17 cellular contexts compared by ENCODE assay signal in the genomic region with DNA sequence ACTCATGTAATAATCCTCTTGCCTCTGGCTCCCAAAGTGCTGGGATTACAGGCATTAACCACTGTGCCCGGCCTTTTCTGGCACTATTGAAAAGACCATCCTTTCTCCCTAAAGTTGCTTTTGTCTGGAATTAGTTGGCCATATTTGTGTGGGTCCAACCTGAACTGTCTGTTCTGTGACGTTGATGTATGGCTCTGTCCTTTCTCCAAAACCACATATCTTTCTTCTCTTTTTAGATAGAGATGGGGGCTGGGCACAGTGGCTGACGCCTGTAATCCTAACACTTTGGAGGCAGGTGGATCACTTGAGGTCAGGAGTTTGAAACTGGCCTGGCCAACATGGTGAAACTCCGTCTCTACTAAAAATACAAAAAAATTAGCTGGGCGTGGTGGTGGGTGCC.
"Had no signal": no experiment of that assay in that cellular context is flagged by ENCODE, and none has a peak within 500 bp of the region (broad histone marks: within the 10 kb centered on the region; RNA-seq: fewer than 3 reads in every experiment).

No MANE protein-coding gene starts in this region.

- H3K9ac ChIP-seq: neural progenitor cell had no signal

- H3K4me1 Mint-ChIP-seq: neural progenitor cell had no signal

- H3K4me3 ChIP-seq: ascending aorta, breast epithelium, esophagus muscularis mucosa, neural progenitor cell, pancreas, thyroid gland, uterus had no signal

- H3K4me1 ChIP-seq: breast epithelium, neural progenitor cell, uterus had no signal

- H3K27me3 ChIP-seq: ascending aorta, breast epithelium, esophagus muscularis mucosa, neural progenitor cell, pancreas, thyroid gland, uterus had no signal

- ATAC-seq: activated T-cell treated with anti-CD3 and anti-CD28 coated beads, Interleukin-2, amount 50 U/mL, for 72 hours; left ventricle myocardium superior; pancreas had no signal

- H3K27me3 Mint-ChIP-seq: activated CD4-positive, alpha-beta T cell treated with anti-CD3 and anti-CD28 coated beads, Interleukin-2, amount 10 ng/mL, durations not matched to agents 24 days and 14 days; activated naive CD8-positive, alpha-beta T cell treated with anti-CD3 and anti-CD28 coated beads, Interleukin-2, amount 10 ng/mL, durations not matched to agents 7 days and 5 days had no signal

- H3K9me3 Mint-ChIP-seq: activated CD4-positive, alpha-beta T cell treated with anti-CD3 and anti-CD28 coated beads, Interleukin-2, amount 10 ng/mL, durations not matched to agents 24 days and 14 days; activated T-cell treated with anti-CD3 and anti-CD28 coated beads, Interleukin-2, amount 50 U/mL, for 72 hours had no signal

- DNase-seq: activated CD4-positive, alpha-beta T cell treated with anti-CD3 and anti-CD28 coated beads, Interleukin-2, amount 10 ng/mL, durations not matched to agents 24 days and 14 days; activated CD4-positive, CD25-positive, alpha-beta regulatory T cell; activated CD8-positive, alpha-beta memory T cell treated with anti-CD3 and anti-CD28 coated beads, Interleukin-2, amount 50 U/mL, for 48 hours; activated naive CD4-positive, alpha-beta T cell; activated naive CD8-positive, alpha-beta T cell treated with anti-CD3 and anti-CD28 coated beads, Interleukin-2, amount 10 ng/mL, durations not matched to agents 7 days and 5 days; activated T-cell treated with anti-CD3 and anti-CD28 coated beads, Interleukin-2, amount 50 U/mL, for 72 hours; left ventricle myocardium superior; mesendoderm; pancreas; stimulated activated CD4-positive, alpha-beta T cell treated with anti-CD3 and anti-CD28 coated beads, Interleukin-2, amount 100 ng/mL, for 24 hours; T-helper 2 cell; thyroid gland; uterus had no signal

- H3K9me3 ChIP-seq: ascending aorta, breast epithelium, esophagus muscularis mucosa, pancreas, thyroid gland, uterus had no signal

- H3K4me3 Mint-ChIP-seq: activated CD4-positive, alpha-beta T cell treated with anti-CD3 and anti-CD28 coated beads, Interleukin-2, amount 10 ng/mL, durations not matched to agents 24 days and 14 days; activated naive CD8-positive, alpha-beta T cell treated with anti-CD3 and anti-CD28 coated beads, Interleukin-2, amount 10 ng/mL, durations not matched to agents 7 days and 5 days; activated T-cell treated with anti-CD3 and anti-CD28 coated beads, Interleukin-2, amount 50 U/mL, for 72 hours; neural progenitor cell had no signal

- H3K27ac Mint-ChIP-seq: activated CD4-positive, alpha-beta T cell treated with anti-CD3 and anti-CD28 coated beads, Interleukin-2, amount 10 ng/mL, durations not matched to agents 24 days and 14 days; activated naive CD8-positive, alpha-beta T cell treated with anti-CD3 and anti-CD28 coated beads, Interleukin-2, amount 10 ng/mL, durations not matched to agents 7 days and 5 days; neural progenitor cell had no signal

- H3K27ac ChIP-seq: ascending aorta, breast epithelium, esophagus muscularis mucosa, neural progenitor cell, pancreas, uterus had no signal

- H3K4me2 ChIP-seq: neural progenitor cell had no signal

- H3K36me3 ChIP-seq: ascending aorta, breast epithelium, pancreas, thyroid gland, uterus had no signal
